Comparison of ENCODE assay signal across 19 cellular contexts in the genomic region with DNA sequence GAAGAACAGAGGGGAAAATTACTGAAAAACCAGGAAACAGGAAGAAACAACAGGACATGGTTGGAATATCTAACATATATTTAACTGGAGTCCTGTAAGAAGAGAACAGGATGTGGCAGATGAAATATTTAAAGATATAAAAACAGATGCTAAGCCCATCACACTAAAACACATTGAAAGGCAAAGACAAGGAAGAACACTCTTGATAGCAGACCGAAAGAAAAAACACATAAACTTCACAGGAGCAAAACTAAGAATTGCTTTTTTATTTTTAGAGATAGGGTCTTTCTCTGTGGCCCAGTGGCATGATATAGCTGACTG.
DNase-seq lines count a peak whose midpoint lies in the region; ATAC-seq and TF ChIP-seq lines count a peak whose summit lies in the region.
"Had no signal": no experiment of that assay in that cellular context is flagged by ENCODE, and none has a peak within 500 bp of the region (broad histone marks: within the 10 kb centered on the region; RNA-seq: fewer than 3 reads in every experiment).

No MANE protein-coding gene starts in this region.

- DNase-seq in HS-27A (ENCODE audit: low read depth) (peak; percentile 0), dedifferentiated amniotic fluid mesenchymal stem cell (ENCODE audit: extremely low spot score) (peak; percentile 49), NCI-H2171 (lab: John Stamatoyannopoulos, UW) (no peak), epidermal melanocyte (ENCODE audit: insufficient read length, low spot score) (no peak), amygdala (lab: John Stamatoyannopoulos, UW) (no peak)
- DNase-seq: ACHN; BE2C; C1 segment of cervical spinal cord; CD4-positive, CD25-positive, alpha-beta regulatory T cell; CD8-positive, alpha-beta memory T cell; COR-L47; DMS 273 treated with DMSO at 0.1 percent for 48 hours; DMS53; DND-41; GOT3; H7; IMR-90 had no signal

- peak; percentile 92 for ATAC-seq in SK-N-SH treated with all-trans-retinoic acid at 6 μM for 48 hours
- ATAC-seq: GM12878 had no signal

TF ChIP-seq in SK-N-SH treated with all-trans-retinoic acid at 6 μM for 48 hours, 23 proteins besides CTCF, POLR2A, EP300 and RAD21:
- no peak for TF ChIP-seq ZFP3 (CRISPR knock-in tag; IDR thresholded peaks at IDR 0.05)
- TF ChIP-seq, protein P1, sequence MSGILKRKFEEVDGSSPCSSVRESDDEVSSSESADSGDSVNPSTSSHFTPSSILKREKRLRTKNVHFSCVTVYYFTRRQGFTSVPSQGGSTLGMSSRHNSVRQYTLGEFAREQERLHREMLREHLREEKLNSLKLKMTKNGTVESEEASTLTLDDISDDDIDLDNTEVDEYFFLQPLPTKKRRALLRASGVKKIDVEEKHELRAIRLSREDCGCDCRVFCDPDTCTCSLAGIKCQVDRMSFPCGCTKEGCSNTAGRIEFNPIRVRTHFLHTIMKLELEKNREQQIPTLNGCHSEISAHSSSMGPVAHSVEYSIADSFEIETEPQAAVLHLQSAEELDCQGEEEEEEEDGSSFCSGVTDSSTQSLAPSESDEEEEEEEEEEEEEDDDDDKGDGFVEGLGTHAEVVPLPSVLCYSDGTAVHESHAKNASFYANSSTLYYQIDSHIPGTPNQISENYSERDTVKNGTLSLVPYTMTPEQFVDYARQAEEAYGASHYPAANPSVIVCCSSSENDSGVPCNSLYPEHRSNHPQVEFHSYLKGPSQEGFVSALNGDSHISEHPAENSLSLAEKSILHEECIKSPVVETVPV (CRISPR knock-in tag; IDR thresholded peaks at IDR 0.05): 0 out of 2 replicates have a peak, but pooled peaks have one; percentile 3
TF ChIP-seq in SK-N-SH treated with all-trans-retinoic acid at 6 μM for 48 hours: peak in this region for 1.

Comparison
In these comparisons a context has a peak if more than half of its experiments do, and no peak if none do; other contexts are left out.
1. DNase-seq: peak in HS-27A (single experiment) and dedifferentiated amniotic fluid mesenchymal stem cell (single experiment); none in NCI-H2171 (single experiment), epidermal melanocyte (single experiment) and amygdala (0 of 56).